ENCODE assay signal across 18 cellular contexts in genomic region chr17:80732268-80732667, GRCh38.
DNase-seq lines count a peak whose midpoint lies in the region; ATAC-seq and TF ChIP-seq lines count a peak whose summit lies in the region.
"Had no signal": no experiment of that assay in that cellular context is flagged by ENCODE, and none has a peak within 500 bp of the region (broad histone marks: within the 10 kb centered on the region; RNA-seq: fewer than 3 reads in every experiment).

No MANE protein-coding gene starts in this region.

- H4K5ac ChIP-seq in mesendoderm (ENCODE audit: low read length), result no peak overlapping the region

- H3K79me2 ChIP-seq in mesendoderm (ENCODE audit: control insufficient read depth, insufficient read depth, low read length), result no peaks in the 10 kb centered on the region

- H3K27me3 ChIP-seq in H7 (ENCODE audit: control insufficient read depth, insufficient read depth, low read length) (no peaks in the 10 kb centered on the region), mesendoderm (ENCODE audit: insufficient read depth, low read length, poor library complexity) (no peaks in the 10 kb centered on the region)
- H3K27me3 ChIP-seq: left lung had no signal

- no peak for TF ChIP-seq CTCF in astrocyte of the spinal cord (IDR thresholded peaks at IDR 0.05; ENCODE audit: low read depth, low read length)

- peaks cover 8% of the 10 kb centered on the region for H3K79me1 ChIP-seq in mesendoderm (ENCODE audit: low read length)

- H2BK15ac ChIP-seq in mesendoderm (replicated peaks; ENCODE audit: low read depth), result no peak overlapping the region

- no peak overlapping the region for H3K18ac ChIP-seq in mesendoderm (ENCODE audit: low read length)

- H3K27ac Mint-ChIP-seq in activated T-cell treated with anti-CD3 and anti-CD28 coated beads, Interleukin-2, amount 50 U/mL, for 24 hours, result no peak overlapping the region
- H3K27ac Mint-ChIP-seq: H9 had no signal

- no peak overlapping the region for H2AK5ac ChIP-seq in mesendoderm (ENCODE audit: low read length)

- H3K4me3 ChIP-seq in H7 (ENCODE audit: insufficient read depth, low read depth, low read length), result no peak overlapping the region
- H3K4me3 ChIP-seq in astrocyte of the spinal cord (ENCODE audit: low read depth, low read length), result no peak overlapping the region
- H3K4me3 ChIP-seq in mesendoderm (ENCODE audit: low read length), result no peak overlapping the region
- H3K4me3 ChIP-seq: coronary artery, left lung had no signal

- peaks cover 2% of the 10 kb centered on the region for H3K4me1 ChIP-seq in mesendoderm (ENCODE audit: control insufficient read depth, low read depth, low read length)
- H3K4me1 ChIP-seq: Caco-2 had no signal

- DNase-seq in Ammon's horn (ENCODE audit: low spot score) (peak; percentile 59), H7 (peak; percentile 58), astrocyte of the spinal cord (ENCODE audit: low read depth, low spot score) (peak; percentile 65), mesendoderm (peak; percentile 37)
- no peak for DNase-seq in activated T-cell treated with anti-CD3 and anti-CD28 coated beads, Interleukin-2, amount 50 U/mL, for 24 hours
- DNase-seq in activated CD4-positive, alpha-beta T cell treated with anti-CD3 and anti-CD28 coated beads, Interleukin-2, amount 50 U/mL, for 1 hour, result no peak
- DNase-seq: Caco-2, erythroblast, H9, KBM-7, left lung, NCI-H1417 treated with DMSO at 0.1 percent for 48 hours, NCI-H226, SW 1271 had no signal

- H3K27me3 Mint-ChIP-seq in activated T-cell treated with anti-CD3 and anti-CD28 coated beads, Interleukin-2, amount 50 U/mL, for 24 hours, result no peaks in the 10 kb centered on the region

- peaks cover 53% of the 10 kb centered on the region for H3K36me3 Mint-ChIP-seq in activated T-cell treated with anti-CD3 and anti-CD28 coated beads, Interleukin-2, amount 50 U/mL, for 24 hours (ENCODE audit: low read depth)

- H3K4me2 ChIP-seq in mesendoderm (ENCODE audit: low read length), result no peak overlapping the region

- H3K27ac ChIP-seq in mesendoderm (ENCODE audit: low read depth, low read length), result no peak overlapping the region
- H3K27ac ChIP-seq: coronary artery, left lung had no signal

- ATAC-seq in activated CD4-positive, CD25-positive, alpha-beta regulatory T cell treated with anti-CD3 and anti-CD28 coated beads, Interleukin-2, amount 50 U/mL, for 24 hours, result no peak
- no peak for ATAC-seq in GM21360 (IDR thresholded peaks at IDR 0.05; ENCODE audit: unreplicated experiment)
- ATAC-seq: activated naive CD4-positive, alpha-beta T cell treated with anti-CD3 and anti-CD28 coated beads, Interleukin-2, amount 50 U/mL, for 72 hours; left lung had no signal

- H3K36me3 ChIP-seq in H7 (replicated peaks; ENCODE audit: control insufficient read depth, insufficient read depth, low read length) (no peaks in the 10 kb centered on the region), mesendoderm (ENCODE audit: control insufficient read depth, insufficient read depth, low read length) (no peaks in the 10 kb centered on the region)
- H3K36me3 ChIP-seq: left lung had no signal

- H4K8ac ChIP-seq in mesendoderm (ENCODE audit: low read depth, low read length), result no peak overlapping the region

- in situ Hi-C loops in astrocyte of the spinal cord (cut with HindIII; ENCODE audit: low sequenced_read_pairs), result no loop called here

- WGBS in mesendoderm (ENCODE audit: extremely low coverage, insufficient coverage, low lambda C conversion rate), result no CpG with 5 or more reads among the region's 7 CpGs

- H3K4me3 Mint-ChIP-seq in activated T-cell treated with anti-CD3 and anti-CD28 coated beads, Interleukin-2, amount 50 U/mL, for 24 hours, result no peak overlapping the region

- peaks cover 41% of the 10 kb centered on the region for H3K4me1 Mint-ChIP-seq in activated T-cell treated with anti-CD3 and anti-CD28 coated beads, Interleukin-2, amount 50 U/mL, for 24 hours (ENCODE audit: low read depth)

- no peak overlapping the region for H3K4ac ChIP-seq in mesendoderm (ENCODE audit: low read depth, low read length)

- H3K56ac ChIP-seq in mesendoderm (ENCODE audit: low read length), result no peak overlapping the region

- H3K23ac ChIP-seq in mesendoderm (ENCODE audit: low read length), result no peak overlapping the region

- H2BK120ac ChIP-seq in mesendoderm (ENCODE audit: low read depth, low read length), result no peak overlapping the region

- no peaks in the 10 kb centered on the region for H3K9me3 Mint-ChIP-seq in activated T-cell treated with anti-CD3 and anti-CD28 coated beads, Interleukin-2, amount 50 U/mL, for 24 hours
- H3K9me3 Mint-ChIP-seq: activated naive CD4-positive, alpha-beta T cell treated with anti-CD3 and anti-CD28 coated beads, Interleukin-2, amount 50 U/mL, for 72 hours; H9 had no signal

- H2BK5ac ChIP-seq in mesendoderm (ENCODE audit: low read length), result no peak overlapping the region

- no peak overlapping the region for H3K9ac ChIP-seq in mesendoderm (ENCODE audit: low read length)

Comparison
In these comparisons a context has a peak if more than half of its experiments do, and no peak if none do; other contexts are left out.
1. DNase-seq: peak in Ammon's horn (single experiment), H7 (single experiment), astrocyte of the spinal cord (single experiment) and mesendoderm (single experiment); none in activated T-cell treated with anti-CD3 and anti-CD28 coated beads, Interleukin-2, amount 50 U/mL, for 24 hours (single experiment) and activated CD4-positive, alpha-beta T cell treated with anti-CD3 and anti-CD28 coated beads, Interleukin-2, amount 50 U/mL, for 1 hour (single experiment).